ENCODE assay signal across 24 cellular contexts in the genomic region with DNA sequence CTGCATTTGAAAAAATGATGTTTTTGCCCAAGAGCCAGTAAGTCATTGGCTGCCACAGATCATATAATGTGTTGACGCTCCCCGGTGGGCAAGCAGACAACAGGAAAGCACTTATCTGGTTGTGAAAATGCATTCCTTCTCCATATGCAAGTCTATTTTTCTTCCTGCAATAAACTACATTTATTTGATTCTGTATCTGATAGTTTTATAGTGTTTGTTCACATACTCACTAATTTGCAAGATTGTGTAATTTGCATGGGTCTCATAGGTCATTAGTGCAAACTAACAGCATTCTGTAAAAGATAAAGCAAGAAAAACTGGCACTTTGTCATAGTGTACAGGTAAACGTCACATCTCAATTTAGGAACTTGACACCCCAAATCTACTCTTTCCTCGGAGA.
DNase-seq lines count a peak whose midpoint lies in the region; ATAC-seq and TF ChIP-seq lines count a peak whose summit lies in the region.
"Had no signal": no experiment of that assay in that cellular context is flagged by ENCODE, and none has a peak within 500 bp of the region (broad histone marks: within the 10 kb centered on the region; RNA-seq: fewer than 3 reads in every experiment).

No MANE protein-coding gene starts in this region.

- TF ChIP-seq CTCF in GM10266 (IDR thresholded peaks at IDR 0.05; ENCODE audit: control insufficient read depth, insufficient read depth, low read depth, missing control alignments), result peak; percentile 7
- TF ChIP-seq CTCF in VCaP (conservative IDR thresholded peaks at IDR 0.05), result no peak
- TF ChIP-seq CTCF in nephron (IDR thresholded peaks at IDR 0.05; ENCODE audit: unreplicated experiment in 3 of 3), result no peak

- ATAC-seq in GM21825 (IDR thresholded peaks at IDR 0.05; ENCODE audit: unreplicated experiment), result no peak
- ATAC-seq: A549, HCT116, HepG2 had no signal

- no peaks in the 10 kb centered on the region for H3K36me3 Mint-ChIP-seq in nephron (ENCODE audit: low read depth)
- H3K36me3 Mint-ChIP-seq: CD4-positive, alpha-beta memory T cell had no signal

- CTCF ChIA-PET in HEK293T (lab: Yijun Ruan, JAX), result no interaction called here

- H3K4me1 Mint-ChIP-seq in nephron, result peaks cover 36% of the 10 kb centered on the region
- H3K4me1 Mint-ChIP-seq: CD4-positive, alpha-beta memory T cell had no signal

- H3K27ac ChIP-seq in VCaP (peak overlapping the region; percentile 40), caudate nucleus (ENCODE audit: low read depth, low read length) (no peak overlapping the region)
- H3K27ac ChIP-seq: A549; BLaER1 treated with 17β-estradiol and CSF1 and Interleukin-3, amounts not matched to agents 10 nM and 100 nM; SJSA1 had no signal

- peak overlapping the region in 2 of 3 experiments; percentile 19 to 37 for H3K27ac Mint-ChIP-seq in nephron
- H3K27ac Mint-ChIP-seq: CD4-positive, alpha-beta memory T cell had no signal

- H3K27me3 Mint-ChIP-seq in nephron (ENCODE audit: low read depth), result no peaks in the 10 kb centered on the region

- no peak overlapping the region for H3K4me3 Mint-ChIP-seq in nephron
- H3K4me3 Mint-ChIP-seq: CD4-positive, alpha-beta memory T cell had no signal

- H3K9me3 Mint-ChIP-seq in nephron, result no peaks in the 10 kb centered on the region
- H3K9me3 Mint-ChIP-seq: CD4-positive, alpha-beta memory T cell had no signal

- DNase-seq in GM10266 (ENCODE audit: extremely low spot score) (no peak), HEK293T (ENCODE audit: extremely low spot score) (no peak), CD1c-positive myeloid dendritic cell (ENCODE audit: extremely low spot score) (no peak), caudate nucleus (lab: John Stamatoyannopoulos, UW) (no peak)
- DNase-seq in activated CD4-positive, alpha-beta T cell treated with anti-CD3 and anti-CD28 coated beads for 4 hours, result no peak
- DNase-seq: AML-193; Caco-2; CD4-positive, alpha-beta memory T cell; GF-D8; Karpas-422; NCI-H1105 treated with DMSO at 0.1 percent for 48 hours; NCI-H146; NCI-H1930; NCI-H2227 treated with DMSO at 0.1 percent for 48 hours; Right ventricle myocardium superior; RPMI8226 had no signal

- POLR2A ChIA-PET in HEK293T (lab: Yijun Ruan, JAX), result no interaction called here

TF ChIP-seq in HEK293T, 16 proteins besides CTCF, POLR2A, EP300 and RAD21:
- no peak for TF ChIP-seq FOXA1 (IDR thresholded peaks at IDR 0.05)
- TF ChIP-seq, protein P1, sequence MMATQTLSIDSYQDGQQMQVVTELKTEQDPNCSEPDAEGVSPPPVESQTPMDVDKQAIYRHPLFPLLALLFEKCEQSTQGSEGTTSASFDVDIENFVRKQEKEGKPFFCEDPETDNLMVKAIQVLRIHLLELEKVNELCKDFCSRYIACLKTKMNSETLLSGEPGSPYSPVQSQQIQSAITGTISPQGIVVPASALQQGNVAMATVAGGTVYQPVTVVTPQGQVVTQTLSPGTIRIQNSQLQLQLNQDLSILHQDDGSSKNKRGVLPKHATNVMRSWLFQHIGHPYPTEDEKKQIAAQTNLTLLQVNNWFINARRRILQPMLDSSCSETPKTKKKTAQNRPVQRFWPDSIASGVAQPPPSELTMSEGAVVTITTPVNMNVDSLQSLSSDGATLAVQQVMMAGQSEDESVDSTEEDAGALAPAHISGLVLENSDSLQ (IDR thresholded peaks at IDR 0.05), result peak; percentile 19; the same call in 1 of the 2 replicates
